12 cellular contexts compared by ENCODE assay signal in genomic region chr10:133241501-133242205, GRCh38. TPM values are rescaled to one million over a fixed set of nuclear protein-coding genes. Genes with fewer than 3 reads are reported as not detected.
DNase-seq lines count a peak whose midpoint lies in the region; ATAC-seq and TF ChIP-seq lines count a peak whose summit lies in the region.
"Had no signal": no experiment of that assay in that cellular context is flagged by ENCODE, and none has a peak within 500 bp of the region (broad histone marks: within the 10 kb centered on the region; RNA-seq: fewer than 3 reads in every experiment).

No MANE protein-coding gene starts in this region.

- POLR2A ChIA-PET in MCF 10A (lab: Yijun Ruan, JAX): no interaction called here

- no peak overlapping the region for H3K4me3 Mint-ChIP-seq in MCF 10A (ENCODE audit: unreplicated experiment)
- peak overlapping the region; percentile 47 for H3K4me3 Mint-ChIP-seq in activated naive CD8-positive, alpha-beta T cell treated with anti-CD3 and anti-CD28 coated beads for 36 hours
- H3K4me3 Mint-ChIP-seq: endodermal cell had no signal

- in situ Hi-C loops in gastrocnemius medialis (cut with MboI; ENCODE audit: low sequenced_read_pairs in 4 of 4): no loop called here

- no peak overlapping the region for H3K4me2 ChIP-seq in smooth muscle cell

- H3K27ac Mint-ChIP-seq in MCF 10A (ENCODE audit: low read depth, unreplicated experiment): no peak overlapping the region
- H3K27ac Mint-ChIP-seq in activated naive CD8-positive, alpha-beta T cell treated with anti-CD3 and anti-CD28 coated beads for 36 hours: no peak overlapping the region
- H3K27ac Mint-ChIP-seq: endodermal cell had no signal

- no peaks in the 10 kb centered on the region for H4K20me1 ChIP-seq in smooth muscle cell (ENCODE audit: low read depth)

- H3K4me3 ChIP-seq in breast epithelium: peak overlapping the region in 2 of 3 donors; percentile 16 to 22
- H3K4me3 ChIP-seq in upper lobe of left lung: peak overlapping the region in 3 of 4 donors; percentile 24 to 47 (median 46)
- H3K4me3 ChIP-seq in smooth muscle cell: no peak overlapping the region
- no peak overlapping the region for H3K4me3 ChIP-seq in gastrocnemius medialis

- TF ChIP-seq POLR2A in breast epithelium (IDR thresholded peaks at IDR 0.05) (no peak), upper lobe of left lung (IDR thresholded peaks at IDR 0.05) (no peak), gastrocnemius medialis (IDR thresholded peaks at IDR 0.05) (no peak)

- H3K27me3 ChIP-seq in breast epithelium: peaks cover 18 to 94% of the 10 kb centered on the region in 2 donors
- H3K27me3 ChIP-seq in upper lobe of left lung: peaks cover 2 to 48% (median 26%) of the 10 kb centered on the region in 4 donors
- peaks cover 34% of the 10 kb centered on the region for H3K27me3 ChIP-seq in smooth muscle cell (ENCODE audit: low read depth)
- peaks cover 43 to 75% (median 56%) of the 10 kb centered on the region in 3 donors for H3K27me3 ChIP-seq in gastrocnemius medialis

- H3K4me1 ChIP-seq in breast epithelium (peaks cover 0 to 4% of the 10 kb centered on the region in 2 donors), upper lobe of left lung (peaks cover 11 to 36% (median 27%) of the 10 kb centered on the region in 4 donors), smooth muscle cell (ENCODE audit: low read depth) (peaks cover 18% of the 10 kb centered on the region), gastrocnemius medialis (no peaks in the 10 kb centered on the region)

- no peaks in the 10 kb centered on the region for H3K36me3 Mint-ChIP-seq in MCF 10A (ENCODE audit: insufficient read depth, unreplicated experiment)
- H3K36me3 Mint-ChIP-seq in activated naive CD8-positive, alpha-beta T cell treated with anti-CD3 and anti-CD28 coated beads for 36 hours: no peaks in the 10 kb centered on the region

- CTCF ChIA-PET in MCF 10A (lab: Yijun Ruan, JAX): interaction anchor here (1.0 kb wide), 1 partner anchor 17 kb away, joined by 3 read pairs; no protein-coding TSS in a partner anchor

- TF ChIP-seq EP300 in upper lobe of left lung (IDR thresholded peaks at IDR 0.05): no peak

- H3K9me3 ChIP-seq in breast epithelium (no peaks in the 10 kb centered on the region), upper lobe of left lung (no peaks in the 10 kb centered on the region), smooth muscle cell (replicated peaks; ENCODE audit: low read depth) (no peaks in the 10 kb centered on the region), gastrocnemius medialis (no peaks in the 10 kb centered on the region)
- H3K9me3 ChIP-seq: Caco-2 had no signal

- H3K79me2 ChIP-seq in smooth muscle cell (ENCODE audit: low read depth): no peaks in the 10 kb centered on the region

- BruUV-seq in MCF 10A (replicated peaks; lab: Mats Ljungman, UMichigan): no TSS peak

- ATAC-seq in HG02798 (IDR thresholded peaks at IDR 0.05; ENCODE audit: poor library complexity, unreplicated experiment) (peak; percentile 50), upper lobe of left lung (ENCODE audit: low FRiP score in 2 of 2) (no peak), gastrocnemius medialis (no peak)
- ATAC-seq: SK-N-SH treated with all-trans-retinoic acid at 6 μM for 48 hours had no signal

- no peak overlapping the region for H3K9ac ChIP-seq in smooth muscle cell (ENCODE audit: low read depth)

- H3F3A ChIP-seq in smooth muscle cell (ENCODE audit: low read depth): no peaks in the 10 kb centered on the region

- H3K4me1 Mint-ChIP-seq in MCF 10A (ENCODE audit: insufficient read depth, unreplicated experiment): peaks cover 7% of the 10 kb centered on the region
- H3K4me1 Mint-ChIP-seq in activated naive CD8-positive, alpha-beta T cell treated with anti-CD3 and anti-CD28 coated beads for 36 hours: peaks cover 13% of the 10 kb centered on the region

- no peaks in the 10 kb centered on the region for H3K36me3 ChIP-seq in breast epithelium
- H3K36me3 ChIP-seq in upper lobe of left lung: no peaks in the 10 kb centered on the region
- H3K36me3 ChIP-seq in smooth muscle cell (ENCODE audit: low read depth): no peaks in the 10 kb centered on the region
- H3K36me3 ChIP-seq in gastrocnemius medialis: no peaks in the 10 kb centered on the region

- no peak overlapping the region for H2AFZ ChIP-seq in smooth muscle cell (ENCODE audit: low read depth)

- H3K27ac ChIP-seq in breast epithelium (no peak overlapping the region), upper lobe of left lung (no peak overlapping the region), smooth muscle cell (ENCODE audit: low read depth) (no peak overlapping the region), gastrocnemius medialis (no peak overlapping the region)

- WGBS in upper lobe of left lung, 2 donors: 33 to 54% methylated on average over 14 to 25 of the region's 25 CpGs
- WGBS in smooth muscle cell (ENCODE audit: low lambda C conversion rate): 92% methylated on average over 25 of the region's 25 CpGs

- peaks cover 9% of the 10 kb centered on the region for H3K27me3 Mint-ChIP-seq in MCF 10A (ENCODE audit: insufficient read depth, unreplicated experiment)
- H3K27me3 Mint-ChIP-seq in activated naive CD8-positive, alpha-beta T cell treated with anti-CD3 and anti-CD28 coated beads for 36 hours: peaks cover 55% of the 10 kb centered on the region

- DNase-seq in breast epithelium (ENCODE audit: low spot score in 2 of 2) (no peak), MCF 10A (ENCODE audit: unreplicated experiment) (no peak), upper lobe of left lung (peak in 1 of 2 donors; percentile 55), smooth muscle cell (lab: John Stamatoyannopoulos, UW; ENCODE audit: unreplicated experiment) (no peak), gastrocnemius medialis (no peak), LoVo (ENCODE audit: low spot score) (no peak)
- no peak for DNase-seq in activated naive CD8-positive, alpha-beta T cell treated with anti-CD3 and anti-CD28 coated beads for 36 hours
- DNase-seq: Caco-2, endodermal cell had no signal

- TF ChIP-seq CTCF in breast epithelium (IDR thresholded peaks at IDR 0.05): no peak
- no peak for TF ChIP-seq CTCF in MCF 10A (IDR thresholded peaks at IDR 0.05; ENCODE audit: unreplicated experiment)
- no peak for TF ChIP-seq CTCF in upper lobe of left lung (IDR thresholded peaks at IDR 0.05)
- no peak for TF ChIP-seq CTCF in smooth muscle cell (IDR thresholded peaks at IDR 0.05; ENCODE audit: borderline replicate concordance, insufficient read depth, poor library complexity, severe bottlenecking)
- TF ChIP-seq CTCF in gastrocnemius medialis (IDR thresholded peaks at IDR 0.05 in 4 of 5, conservative IDR thresholded peaks at IDR 0.05 in 1 of 5): no peak

- intact Hi-C loops in breast epithelium (cut with DNase I; ENCODE audit: low total_unique reads) (no loop called here), MCF 10A (cut with micrococcal nuclease) (no loop called here), gastrocnemius medialis (cut with DNase I; ENCODE audit: low total_unique reads) (no loop called here)

- no peaks in the 10 kb centered on the region for H3K9me3 Mint-ChIP-seq in MCF 10A (ENCODE audit: unreplicated experiment)
- no peaks in the 10 kb centered on the region for H3K9me3 Mint-ChIP-seq in activated naive CD8-positive, alpha-beta T cell treated with anti-CD3 and anti-CD28 coated beads for 36 hours
- H3K9me3 Mint-ChIP-seq: endodermal cell had no signal

RNA-seq across cellular contexts. Expression of gene VENTX, which starts 4.0 kb away (rescaled TPM):
- total RNA-seq in breast epithelium: 1 to 10 TPM in 1 of 3 donors, under 1 TPM in 2; 0.33 to 4.6 (median 0.73) TPM
- total RNA-seq in MCF 10A (2022): not detected in 2 replicates
- not detected for total RNA-seq in activated naive CD8-positive, alpha-beta T cell treated with anti-CD3 and anti-CD28 coated beads for 36 hours
- total RNA-seq in upper lobe of left lung: 10 to 100 TPM in 1 of 6 donors, 1 to 10 TPM in 5; 1.7 to 11.5 (median 4.4) TPM
- total RNA-seq in smooth muscle cell: not detected in 2 replicates
- polyA plus RNA-seq in smooth muscle cell: 0.33 TPM in 1 of 2 replicates, not detected in the other
- total RNA-seq in gastrocnemius medialis: 1 to 10 TPM in 1 of 4 donors, under 1 TPM in 3; 0.13 to 1.3 (median 0.34) TPM
- total RNA-seq: Caco-2, osteocyte had no signal

RNA-seq across cellular contexts. Expression of gene UTF1, which starts 11.6 kb away (rescaled TPM):
- total RNA-seq in breast epithelium (not detected), MCF 10A (2022) (not detected in 2 replicates), upper lobe of left lung (under 1 TPM in 2 of 6 donors, not detected in 4; 0.26 to 0.37 TPM), smooth muscle cell (not detected in 2 replicates), gastrocnemius medialis (not detected)
- not detected for total RNA-seq in activated naive CD8-positive, alpha-beta T cell treated with anti-CD3 and anti-CD28 coated beads for 36 hours
- not detected in 2 replicates for polyA plus RNA-seq in smooth muscle cell
- total RNA-seq: Caco-2, osteocyte had no signal

RNA-seq across cellular contexts. Expression of gene ADAM8, which starts 35.0 kb away (rescaled TPM):
- 1 to 10 TPM; 4.6 to 6.6 (median 5.0) TPM for total RNA-seq in breast epithelium
- total RNA-seq in MCF 10A (2022): 20.2 and 23.2 TPM in 2 replicates
- total RNA-seq in activated naive CD8-positive, alpha-beta T cell treated with anti-CD3 and anti-CD28 coated beads for 36 hours: 10 to 100 TPM; 34.7 to 41.1 TPM
- 10 to 100 TPM; 10.4 to 93.2 (median 32.9) TPM for total RNA-seq in upper lobe of left lung
- total RNA-seq in smooth muscle cell: 0.36 and 0.85 TPM in 2 replicates
- polyA plus RNA-seq in smooth muscle cell: 0.70 and 0.96 TPM in 2 replicates
- 1 to 10 TPM in 3 of 4 donors, under 1 TPM in 1; 0.90 to 2.1 (median 1.2) TPM for total RNA-seq in gastrocnemius medialis

Comparison
In these comparisons a context has a peak if more than half of its experiments do, and no peak if none do; other contexts are left out.
1. H3K4me3 ChIP-seq: peak in breast epithelium (2 of 3) and upper lobe of left lung (3 of 4); none in smooth muscle cell (single experiment) and gastrocnemius medialis (0 of 4).